ENCODE assay signal across 11 cellular contexts in genomic region chr13:27644302-27644701, GRCh38.
DNase-seq lines count a peak whose midpoint lies in the region; ATAC-seq lines count a peak whose summit lies in the region.
"Had no signal": no experiment of that assay in that cellular context is flagged by ENCODE, and none has a peak within 500 bp of the region (broad histone marks: within the 10 kb centered on the region; RNA-seq: fewer than 3 reads in every experiment).

No MANE protein-coding gene starts in this region.

- H3K27ac ChIP-seq in epithelial cell of prostate (peak overlapping the region; percentile 73), muscle layer of duodenum (ENCODE audit: low read length) (peak overlapping the region; percentile 39)

- peaks cover 4 to 6% of the 10 kb centered on the region in 2 donors for H3K36me3 ChIP-seq in muscle layer of duodenum (ENCODE audit: control insufficient read depth in 1 of 2, insufficient read depth in 2 of 2, low read length in 2 of 2)

- DNase-seq in AG20443 (ENCODE audit: low spot score), result peak; percentile 64
- DNase-seq in NCI-H446 treated with DMSO at 0.1 percent for 48 hours (lab: John Stamatoyannopoulos, UW), result peak; percentile 82
- DNase-seq in epithelial cell of prostate (ENCODE audit: low read depth, low spot score), result no peak
- DNase-seq in NCI-H1048 (lab: John Stamatoyannopoulos, UW), result no peak
- no peak for DNase-seq in NCI-H2196 (lab: John Stamatoyannopoulos, UW; ENCODE audit: unreplicated experiment)
- DNase-seq: activated naive CD4-positive, alpha-beta T cell treated with Interleukin-2 at 50 U/mL for 16 hours; H9; NCI-H1436 had no signal

- H3K9me3 ChIP-seq in muscle layer of duodenum (ENCODE audit: control insufficient read depth in 1 of 2, low read length in 2 of 2), result no peaks in the 10 kb centered on the region

- H3K4me1 ChIP-seq in muscle layer of duodenum (ENCODE audit: control insufficient read depth in 1 of 2, insufficient read depth in 2 of 2, low read length in 2 of 2), result peaks cover 8 to 40% of the 10 kb centered on the region in 2 donors

- H3K27me3 ChIP-seq in muscle layer of duodenum (ENCODE audit: low read depth, low read length), result no peaks in the 10 kb centered on the region

- ATAC-seq in GM18868 (IDR thresholded peaks at IDR 0.05; ENCODE audit: unreplicated experiment) (no peak), GM21723 (IDR thresholded peaks at IDR 0.05; ENCODE audit: unreplicated experiment) (no peak)

- H3K4me3 ChIP-seq in muscle layer of duodenum (ENCODE audit: low read depth in 1 of 2, low read length in 2 of 2), result no peak overlapping the region

Comparison
In these comparisons a context has a peak if more than half of its experiments do, and no peak if none do; other contexts are left out.
1. DNase-seq: peak in AG20443 (single experiment) and NCI-H446 treated with DMSO at 0.1 percent for 48 hours (single experiment); none in epithelial cell of prostate (single experiment), NCI-H1048 (single experiment) and NCI-H2196 (single experiment).